ENCODE assay signal across 23 cellular contexts in the genomic region with DNA sequence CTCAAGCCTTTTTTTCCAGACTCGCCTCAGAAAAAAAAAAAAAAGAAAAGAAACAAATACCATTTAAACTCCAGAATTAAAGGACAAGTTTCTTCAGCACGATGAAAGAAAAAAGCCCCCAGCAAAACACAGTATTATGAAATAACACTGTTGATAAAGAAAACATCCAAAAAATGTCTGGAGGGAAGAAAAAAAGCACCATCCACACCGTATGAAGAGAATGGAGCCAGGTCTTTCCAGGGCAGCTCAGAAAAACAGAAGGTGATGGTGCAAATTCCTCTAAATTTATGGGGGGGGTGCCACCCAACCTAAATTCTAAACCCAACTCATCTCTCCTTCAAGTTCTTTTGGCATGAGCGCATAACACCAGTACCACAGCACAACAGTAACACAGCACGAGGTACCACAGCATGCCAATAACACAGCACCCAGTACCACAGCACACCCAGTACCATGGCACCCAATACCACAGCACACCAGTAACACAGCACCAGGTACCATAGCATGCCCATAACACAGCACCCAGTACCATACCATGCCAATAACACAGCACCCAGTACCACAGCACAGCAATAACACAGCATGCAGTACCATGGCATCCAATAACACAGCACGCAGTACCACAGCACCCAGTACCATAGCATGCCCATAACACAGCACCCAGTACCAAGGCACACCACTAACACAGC. TPM values are rescaled to one million over a fixed set of nuclear protein-coding genes. Genes with fewer than 3 reads are reported as not detected.
DNase-seq lines count a peak whose midpoint lies in the region; ATAC-seq, FAIRE-seq and TF ChIP-seq lines count a peak whose summit lies in the region.
"Had no signal": no experiment of that assay in that cellular context is flagged by ENCODE, and none has a peak within 500 bp of the region (broad histone marks: within the 10 kb centered on the region; RNA-seq: fewer than 3 reads in every experiment).

No MANE protein-coding gene starts in this region.

- no peak overlapping the region for H3K9ac ChIP-seq in K562 (ENCODE audit: insufficient read depth in 1 of 2, low read depth in 2 of 2, low read length in 2 of 2)
- H3K9ac ChIP-seq: BLaER1 treated with 17β-estradiol and CSF1 and Interleukin-3, amounts not matched to agents 10 nM and 100 nM had no signal

- in situ Hi-C loops in K562 (cut with MboI), result no loop called here

- peaks cover 97% of the 10 kb centered on the region for H3K79me2 ChIP-seq in K562 (ENCODE audit: control insufficient read depth, insufficient read depth, low read length)

- H3K9me3 ChIP-seq in K562 (replicated peaks; ENCODE audit: control insufficient read depth, insufficient read depth, low read depth, low read length), result no peaks in the 10 kb centered on the region
- H3K9me3 ChIP-seq in testis, result no peaks in the 10 kb centered on the region
- H3K9me3 ChIP-seq: BLaER1 treated with 17β-estradiol and CSF1 and Interleukin-3, amounts not matched to agents 10 nM and 100 nM had no signal

- H3K36me3 Mint-ChIP-seq in natural killer cell (no peaks in the 10 kb centered on the region), immature natural killer cell (peaks cover 5 to 8% (median 7%) of the 10 kb centered on the region in 3 donors), HFFc6 (ENCODE audit: low read depth) (no peaks in the 10 kb centered on the region)
- H3K36me3 Mint-ChIP-seq in natural killer cell treated with Interleukin-12 subunit alpha and Interleukin-12 subunit beta and Interleukin-15 and Interleukin-18, amount 100 ng/mL, for 72 hours, result no peaks in the 10 kb centered on the region

- peaks cover 35% of the 10 kb centered on the region for H4K20me1 ChIP-seq in K562 (replicated peaks; ENCODE audit: control insufficient read depth, insufficient read depth, low read length)

- peaks cover 73 to 76% of the 10 kb centered on the region in 2 donors for H3K4me1 Mint-ChIP-seq in natural killer cell
- H3K4me1 Mint-ChIP-seq in natural killer cell treated with Interleukin-12 subunit alpha and Interleukin-12 subunit beta and Interleukin-15 and Interleukin-18, amount 100 ng/mL, for 72 hours (ENCODE audit: low read depth in 2 of 2), result peaks cover 54 to 59% of the 10 kb centered on the region in 2 donors
- peaks cover 90 to 97% of the 10 kb centered on the region in 2 donors for H3K4me1 Mint-ChIP-seq in immature natural killer cell
- peaks cover 43% of the 10 kb centered on the region for H3K4me1 Mint-ChIP-seq in HFFc6 (ENCODE audit: low read depth)

- FAIRE-seq in K562 (lab: Jason Lieb, UNC), result no peak
- FAIRE-seq: A204.1, GM12878, GM18507 had no signal

- H3K9me1 ChIP-seq in K562 (ENCODE audit: control insufficient read depth, insufficient read depth, low read length), result peaks cover 5% of the 10 kb centered on the region

- no peak for TF ChIP-seq CTCF in natural killer cell (IDR thresholded peaks at IDR 0.05)
- TF ChIP-seq CTCF in K562 (IDR thresholded peaks at IDR 0.05 in 2 of 3, conservative IDR thresholded peaks at IDR 0.05 in 1 of 3; ENCODE audit: insufficient read depth in 2 of 3, low read depth in 1 of 3, low read length in 3 of 3), result no peak
- no peak for TF ChIP-seq CTCF in HFFc6 (IDR thresholded peaks at IDR 0.05)
- TF ChIP-seq CTCF in testis (IDR thresholded peaks at IDR 0.05), result no peak

- peak overlapping the region; percentile 55 for H3K4me3 Mint-ChIP-seq in natural killer cell
- H3K4me3 Mint-ChIP-seq in natural killer cell treated with Interleukin-12 subunit alpha and Interleukin-12 subunit beta and Interleukin-15 and Interleukin-18, amount 100 ng/mL, for 72 hours, result no peak overlapping the region
- peak overlapping the region in 3 of 5 donors; percentile 18 to 54 (median 48) for H3K4me3 Mint-ChIP-seq in immature natural killer cell
- no peak overlapping the region for H3K4me3 Mint-ChIP-seq in HFFc6
- H3K4me3 Mint-ChIP-seq: GM23338 had no signal

- H3K4me1 ChIP-seq in K562 (replicated peaks in 1 of 2; ENCODE audit: control insufficient read depth in 2 of 2, insufficient read depth in 2 of 2, low read length in 2 of 2), result peaks cover 34 to 36% of the 10 kb centered on the region in 2 experiments
- H3K4me1 ChIP-seq in testis, result peaks cover 5% of the 10 kb centered on the region

- H3K4me2 ChIP-seq in K562 (ENCODE audit: insufficient read depth, low read length), result no peak overlapping the region
- H3K4me2 ChIP-seq: BLaER1 treated with 17β-estradiol and CSF1 and Interleukin-3, amounts not matched to agents 10 nM and 100 nM; GM23338 had no signal

- DNase-seq in natural killer cell (no peak), K562 (ENCODE audit: extremely low read depth in 1 of 4, low spot score in 3 of 4) (no peak), immature natural killer cell (no peak), HFFc6 (no peak), testis (no peak)
- no peak for DNase-seq in natural killer cell treated with Interleukin-12 subunit alpha and Interleukin-12 subunit beta and Interleukin-15 and Interleukin-18, amount 100 ng/mL, for 72 hours (ENCODE audit: low spot score)
- no peak for DNase-seq in activated CD4-positive, alpha-beta T cell treated with anti-CD3 and anti-CD28 coated beads, Interleukin-2, amount 50 U/mL, for 4 hours
- DNase-seq: CD8-positive, alpha-beta memory T cell; DMS79 treated with DMSO at 0.1 percent for 48 hours; GDM1; Kasumi-1; MM.1S; NCI-H1092 treated with DMSO at 0.1 percent for 48 hours; NCI-H1694 treated with DMSO at 0.1 percent for 48 hours; NCI-H2107; NCI-H526 treated with DMSO at 0.1 percent for 48 hours; SIG-M5 had no signal

- H3K27me3 ChIP-seq in K562 (ENCODE audit: control insufficient read depth in 2 of 2, insufficient read depth in 2 of 2, low read length in 2 of 2) (no peaks in the 10 kb centered on the region), testis (no peaks in the 10 kb centered on the region)
- H3K27me3 ChIP-seq: BLaER1 treated with 17β-estradiol and CSF1 and Interleukin-3, amounts not matched to agents 10 nM and 100 nM had no signal

- H3K27me3 Mint-ChIP-seq in natural killer cell (ENCODE audit: low read depth in 2 of 2), result no peaks in the 10 kb centered on the region
- no peaks in the 10 kb centered on the region for H3K27me3 Mint-ChIP-seq in natural killer cell treated with Interleukin-12 subunit alpha and Interleukin-12 subunit beta and Interleukin-15 and Interleukin-18, amount 100 ng/mL, for 72 hours
- peaks cover 18 to 38% (median 23%) of the 10 kb centered on the region in 3 donors for H3K27me3 Mint-ChIP-seq in immature natural killer cell (ENCODE audit: low read depth in 3 of 3)
- H3K27me3 Mint-ChIP-seq in HFFc6 (ENCODE audit: insufficient read depth), result peaks cover 5% of the 10 kb centered on the region; the same call in 1 of the 2 replicates
- H3K27me3 Mint-ChIP-seq: CD8-positive, alpha-beta memory T cell had no signal

- POLR2A ChIA-PET in K562 (lab: Yijun Ruan, JAX), result no interaction called here

- CTCF ChIA-PET in K562 (lab: Yijun Ruan, JAX; ENCODE audit: low intra/inter-chr PET ratio), result no interaction called here

- ATAC-seq in natural killer cell, result no peak
- ATAC-seq in natural killer cell treated with Interleukin-12 subunit alpha and Interleukin-12 subunit beta and Interleukin-15 and Interleukin-18, amount 100 ng/mL, for 72 hours, result no peak
- no peak for ATAC-seq in K562
- ATAC-seq: GM12878, GM23338 had no signal

- H3K36me3 ChIP-seq in K562 (ENCODE audit: control insufficient read depth, insufficient read depth, low read length) (peaks cover 9% of the 10 kb centered on the region; the same call in 1 of the 3 replicates), testis (ENCODE audit: low read depth, missing control alignments) (no peaks in the 10 kb centered on the region)

- H3K27ac ChIP-seq in K562 (ENCODE audit: extremely low read depth, low read depth, low read length) (no peak overlapping the region; the same call in 2 of the 3 replicates), testis (no peak overlapping the region)
- H3K27ac ChIP-seq: BLaER1 treated with 17β-estradiol and CSF1 and Interleukin-3, amounts not matched to agents 10 nM and 100 nM had no signal

- no peak for TF ChIP-seq POLR2A in K562 (conservative IDR thresholded peaks at IDR 0.05)
- no peak for TF ChIP-seq POLR2A in testis (IDR thresholded peaks at IDR 0.05)

- no peak for TF ChIP-seq EP300 in K562 (IDR thresholded peaks at IDR 0.05; ENCODE audit: low read length)

- no peak overlapping the region for H2AFZ ChIP-seq in K562 (ENCODE audit: low read depth, low read length)
- H2AFZ ChIP-seq: GM23338 had no signal

- H3K9me3 Mint-ChIP-seq in natural killer cell, result no peaks in the 10 kb centered on the region
- no peaks in the 10 kb centered on the region for H3K9me3 Mint-ChIP-seq in natural killer cell treated with Interleukin-12 subunit alpha and Interleukin-12 subunit beta and Interleukin-15 and Interleukin-18, amount 100 ng/mL, for 72 hours
- H3K9me3 Mint-ChIP-seq in immature natural killer cell, result no peaks in the 10 kb centered on the region
- no peaks in the 10 kb centered on the region for H3K9me3 Mint-ChIP-seq in HFFc6
- H3K9me3 Mint-ChIP-seq: CD8-positive, alpha-beta memory T cell had no signal

- intact Hi-C loops in natural killer cell (cut with micrococcal nuclease), result no loop called here
- intact Hi-C loops in K562 (cut with micrococcal nuclease), result no loop called here
- intact Hi-C loops in testis (cut with DNase I; ENCODE audit: low total_unique reads), result no loop called here

- no TSS peak for BruUV-seq in K562 (replicated peaks; lab: Mats Ljungman, UMichigan)

- WGBS in K562 (ENCODE audit: insufficient coverage, low coverage, missing lambda C conversion rate), result 68% methylated on average over 5 of the region's 6 CpGs
- 66 to 73% methylated on average over 6 of the region's 6 CpGs for WGBS in testis, 2 donors

- TF ChIP-seq RAD21 in K562 (CRISPR knock-in tag; conservative IDR thresholded peaks at IDR 0.05 in 1 of 2, IDR thresholded peaks at IDR 0.05 in 1 of 2), result no peak

- H3K27ac Mint-ChIP-seq in natural killer cell, result peak overlapping the region; percentile 85 to 89
- H3K27ac Mint-ChIP-seq in natural killer cell treated with Interleukin-12 subunit alpha and Interleukin-12 subunit beta and Interleukin-15 and Interleukin-18, amount 100 ng/mL, for 72 hours, result no peak overlapping the region
- H3K27ac Mint-ChIP-seq in immature natural killer cell, result peak overlapping the region; percentile 68 to 98 (median 96)
- H3K27ac Mint-ChIP-seq in HFFc6, result no peak overlapping the region
- H3K27ac Mint-ChIP-seq: GM23338 had no signal

- H3K4me3 ChIP-seq in K562 (no peak overlapping the region), testis (no peak overlapping the region)
- H3K4me3 ChIP-seq: BLaER1 treated with 17β-estradiol and CSF1 and Interleukin-3, amounts not matched to agents 10 nM and 100 nM; GM12878; GM23338 had no signal

RNA-seq across cellular contexts. Expression of gene AXIN1, which starts 19.0 kb away (rescaled TPM):
- total RNA-seq in natural killer cell (100 to 1,000 TPM; 100 to 122 (median 106) TPM), K562 (2014; rRNA removed) (53.9 and 65.3 TPM in 2 replicates), K562 (2014; rRNA removed; fragmentation: Illumina TruSeq; extraction: Trizol) (13.1 and 16.0 TPM in 2 replicates), K562 (2015; rRNA removed; fragmentation: Illumina TruSeq; extraction: Trizol) (28.1 and 28.6 TPM in 2 replicates), K562 (2021) (49.9 and 58.0 TPM in 2 replicates), testis (10 to 100 TPM; 30.6 to 32.0 TPM)
- 10 to 100 TPM; 20.1 to 29.1 TPM for total RNA-seq in natural killer cell treated with Interleukin-12 subunit alpha and Interleukin-12 subunit beta and Interleukin-15 and Interleukin-18, amount 100 ng/mL, for 72 hours
- total RNA-seq in K562 (2011; cell fraction: chromatin; rRNA removed; ENCODE audit: low replicate concordance), result 41.5 and 88.6 TPM in 2 replicates
- 39.7 and 42.5 TPM in 2 replicates for total RNA-seq in K562 (2011; cell fraction: nucleolus; rRNA removed)
- 23.8 and 31.0 TPM in 2 replicates for total RNA-seq in K562 (2011; cell fraction: nucleoplasm; rRNA removed)
- polyA plus RNA-seq in K562 (2011; rRNA removed) (7.4 and 13.0 TPM in 2 replicates), K562 (2014; fragmentation: Illumina TruSeq; extraction: Trizol) (25.9 and 36.3 TPM in 2 replicates), K562 (2014; fragmentation: Nextera tagmentation; extraction: Ambion mirVana) (under 1 TPM; 0.42 to 0.77 TPM), K562 (2014; rRNA removed) (36.8 and 40.5 TPM in 2 replicates), immature natural killer cell (10 to 100 TPM in 1 of 3 donors, 1 to 10 TPM in 2; 1.9 to 12.5 (median 5.2) TPM), testis (ENCODE audit: insufficient read depth, low read depth, low replicate concordance) (19.4 TPM)
- polyA plus RNA-seq in K562 (2011; cell fraction: cytosol; rRNA removed), result 13.6 and 26.9 TPM in 2 replicates
- polyA plus RNA-seq in K562 (2011; cell fraction: nucleus; rRNA removed), result 20.6 and 36.7 TPM in 2 replicates
- polyA plus RNA-seq in K562 (2012), result 26.0 and 33.9 TPM in 2 replicates
- 9.0 and 13.1 TPM in 2 replicates for polyA minus RNA-seq in K562 (2011; rRNA and poly(A)+ RNA removed)
- 16.1 and 34.2 TPM in 2 replicates for polyA minus RNA-seq in K562 (2011; cell fraction: cytosol; rRNA and poly(A)+ RNA removed)
- 14.3 and 14.4 TPM in 2 replicates for polyA minus RNA-seq in K562 (2011; cell fraction: nucleus; rRNA and poly(A)+ RNA removed)
- total RNA-seq in HFFc6 (2021; fragmentation: NEBNext Ultra II Directional; extraction: Animal tissue kit (Norgen Biotek cat#: 25700)), result 10 to 100 TPM; 13.6 to 16.7 (median 14.7) TPM

RNA-seq across cellular contexts. Expression of gene MRPL28, which starts 36.8 kb away (rescaled TPM):
- total RNA-seq in natural killer cell, result 10 to 100 TPM; 33.9 to 38.9 (median 37.5) TPM
- total RNA-seq in natural killer cell treated with Interleukin-12 subunit alpha and Interleukin-12 subunit beta and Interleukin-15 and Interleukin-18, amount 100 ng/mL, for 72 hours, result 10 to 100 TPM; 80.6 to 98.6 TPM
- total RNA-seq in K562 (2011; cell fraction: chromatin; rRNA removed; ENCODE audit: low replicate concordance), result 23.4 and 64.3 TPM in 2 replicates
- 75.9 and 80.4 TPM in 2 replicates for total RNA-seq in K562 (2011; cell fraction: nucleolus; rRNA removed)
- total RNA-seq in K562 (2011; cell fraction: nucleoplasm; rRNA removed), result 40.5 and 50.3 TPM in 2 replicates
- 323 and 344 TPM in 2 replicates for total RNA-seq in K562 (2014; rRNA removed)
- 54.8 and 63.1 TPM in 2 replicates for total RNA-seq in K562 (2014; rRNA removed; fragmentation: Illumina TruSeq; extraction: Trizol)
- 157 and 167 TPM in 2 replicates for total RNA-seq in K562 (2015; rRNA removed; fragmentation: Illumina TruSeq; extraction: Trizol)
- total RNA-seq in K562 (2021), result 175 and 183 TPM in 2 replicates
- 152 and 181 TPM in 2 replicates for polyA plus RNA-seq in K562 (2011; rRNA removed)
- 215 and 452 TPM in 2 replicates for polyA plus RNA-seq in K562 (2011; cell fraction: cytosol; rRNA removed)
- 114 and 165 TPM in 2 replicates for polyA plus RNA-seq in K562 (2011; cell fraction: nucleus; rRNA removed)
- 108 and 172 TPM in 2 replicates for polyA plus RNA-seq in K562 (2012)
- 219 and 232 TPM in 2 replicates for polyA plus RNA-seq in K562 (2014; fragmentation: Illumina TruSeq; extraction: Trizol)
- 10 to 100 TPM in 1 of 2 experiments, 1 to 10 TPM in 1; 2.5 to 22.9 TPM for polyA plus RNA-seq in K562 (2014; fragmentation: Nextera tagmentation; extraction: Ambion mirVana)
- polyA plus RNA-seq in K562 (2014; rRNA removed), result 306 and 314 TPM in 2 replicates
- polyA minus RNA-seq in K562 (2011; rRNA and poly(A)+ RNA removed), result 49.7 and 74.3 TPM in 2 replicates
- polyA minus RNA-seq in K562 (2011; cell fraction: cytosol; rRNA and poly(A)+ RNA removed), result 48.1 and 65.9 TPM in 2 replicates
- polyA minus RNA-seq in K562 (2011; cell fraction: nucleus; rRNA and poly(A)+ RNA removed), result 23.4 and 31.5 TPM in 2 replicates
- 100 to 1,000 TPM in 2 of 3 donors, 10 to 100 TPM in 1; 98.6 to 139 (median 106) TPM for polyA plus RNA-seq in immature natural killer cell
- 100 to 1,000 TPM; 105 to 131 (median 129) TPM for total RNA-seq in HFFc6 (2021; fragmentation: NEBNext Ultra II Directional; extraction: Animal tissue kit (Norgen Biotek cat#: 25700))
- 100 to 1,000 TPM; 108 to 119 TPM for total RNA-seq in testis
- 161 TPM for polyA plus RNA-seq in testis (ENCODE audit: insufficient read depth, low read depth, low replicate concordance)

RNA-seq across cellular contexts. Expression of gene PGAP6, which starts 48.2 kb away (rescaled TPM):
- total RNA-seq in natural killer cell (10 to 100 TPM; 48.0 to 66.7 (median 54.2) TPM), K562 (2014; rRNA removed) (43.4 and 66.6 TPM in 2 replicates), K562 (2014; rRNA removed; fragmentation: Illumina TruSeq; extraction: Trizol) (3.8 and 8.9 TPM in 2 replicates), K562 (2015; rRNA removed; fragmentation: Illumina TruSeq; extraction: Trizol) (35.9 and 39.3 TPM in 2 replicates), K562 (2021) (49.8 and 50.2 TPM in 2 replicates), testis (100 to 1,000 TPM; 261 to 265 TPM)
- 10 to 100 TPM; 39.4 to 46.8 TPM for total RNA-seq in natural killer cell treated with Interleukin-12 subunit alpha and Interleukin-12 subunit beta and Interleukin-15 and Interleukin-18, amount 100 ng/mL, for 72 hours
- total RNA-seq in K562 (2011; cell fraction: chromatin; rRNA removed; ENCODE audit: low replicate concordance), result 56.2 and 231 TPM in 2 replicates
- 229 and 238 TPM in 2 replicates for total RNA-seq in K562 (2011; cell fraction: nucleolus; rRNA removed)
- total RNA-seq in K562 (2011; cell fraction: nucleoplasm; rRNA removed), result 112 and 118 TPM in 2 replicates
- polyA plus RNA-seq in K562 (2011; rRNA removed) (41.7 and 73.2 TPM in 2 replicates), K562 (2014; fragmentation: Illumina TruSeq; extraction: Trizol) (20.0 and 53.1 TPM in 2 replicates), K562 (2014; fragmentation: Nextera tagmentation; extraction: Ambion mirVana) (1 to 10 TPM in 1 of 2 experiments, under 1 TPM in 1; 0.45 to 1.3 TPM), K562 (2014; rRNA removed) (46.2 and 50.1 TPM in 2 replicates), immature natural killer cell (10 to 100 TPM; 16.0 to 35.9 (median 23.7) TPM), testis (ENCODE audit: insufficient read depth, low read depth, low replicate concordance) (121 TPM)
- polyA plus RNA-seq in K562 (2011; cell fraction: cytosol; rRNA removed), result 113 and 177 TPM in 2 replicates
- 157 and 271 TPM in 2 replicates for polyA plus RNA-seq in K562 (2011; cell fraction: nucleus; rRNA removed)
- polyA plus RNA-seq in K562 (2012), result 62.5 and 85.8 TPM in 2 replicates
- polyA minus RNA-seq in K562 (2011; rRNA and poly(A)+ RNA removed), result 25.0 and 47.0 TPM in 2 replicates
- polyA minus RNA-seq in K562 (2011; cell fraction: cytosol; rRNA and poly(A)+ RNA removed), result 43.0 and 54.1 TPM in 2 replicates
- 40.1 and 42.9 TPM in 2 replicates for polyA minus RNA-seq in K562 (2011; cell fraction: nucleus; rRNA and poly(A)+ RNA removed)
- total RNA-seq in HFFc6 (2021; fragmentation: NEBNext Ultra II Directional; extraction: Animal tissue kit (Norgen Biotek cat#: 25700)), result 10 to 100 TPM; 50.6 to 69.7 (median 59.7) TPM

RNA-seq across cellular contexts. Expression of gene PDIA2, which starts 50.6 kb away (rescaled TPM):
- total RNA-seq in natural killer cell, result not detected
- not detected for total RNA-seq in natural killer cell treated with Interleukin-12 subunit alpha and Interleukin-12 subunit beta and Interleukin-15 and Interleukin-18, amount 100 ng/mL, for 72 hours
- total RNA-seq in K562 (2011; cell fraction: chromatin; rRNA removed; ENCODE audit: low replicate concordance), result 5.5 and 10.4 TPM in 2 replicates
- 5.5 and 6.5 TPM in 2 replicates for total RNA-seq in K562 (2011; cell fraction: nucleolus; rRNA removed)
- total RNA-seq in K562 (2011; cell fraction: nucleoplasm; rRNA removed), result 4.2 and 4.3 TPM in 2 replicates
- total RNA-seq in K562 (2014; rRNA removed), result 0.20 and 0.23 TPM in 2 replicates
- not detected in 2 replicates for total RNA-seq in K562 (2014; rRNA removed; fragmentation: Illumina TruSeq; extraction: Trizol)
- total RNA-seq in K562 (2015; rRNA removed; fragmentation: Illumina TruSeq; extraction: Trizol), result not detected in 2 replicates
- 0.58 and 0.67 TPM in 2 replicates for total RNA-seq in K562 (2021)
- polyA plus RNA-seq in K562 (2011; rRNA removed), result 0.92 and 1.0 TPM in 2 replicates
- polyA plus RNA-seq in K562 (2011; cell fraction: cytosol; rRNA removed), result 0.19 and 0.66 TPM in 2 replicates
- polyA plus RNA-seq in K562 (2011; cell fraction: nucleus; rRNA removed), result 9.1 and 13.2 TPM in 2 replicates
- polyA plus RNA-seq in K562 (2012), result 0.17 and 0.33 TPM in 2 replicates
- 0.13 and 0.19 TPM in 2 replicates for polyA plus RNA-seq in K562 (2014; fragmentation: Illumina TruSeq; extraction: Trizol)
- not detected for polyA plus RNA-seq in K562 (2014; fragmentation: Nextera tagmentation; extraction: Ambion mirVana)
- polyA plus RNA-seq in K562 (2014; rRNA removed), result 0.18 and 0.23 TPM in 2 replicates
- 0.15 TPM in 1 of 2 replicates, not detected in the other for polyA minus RNA-seq in K562 (2011; rRNA and poly(A)+ RNA removed)
- not detected in 2 replicates for polyA minus RNA-seq in K562 (2011; cell fraction: cytosol; rRNA and poly(A)+ RNA removed)
- 0.81 and 1.2 TPM in 2 replicates for polyA minus RNA-seq in K562 (2011; cell fraction: nucleus; rRNA and poly(A)+ RNA removed)
- not detected for polyA plus RNA-seq in immature natural killer cell
- total RNA-seq in HFFc6 (2021; fragmentation: NEBNext Ultra II Directional; extraction: Animal tissue kit (Norgen Biotek cat#: 25700)), result not detected
- 1 to 10 TPM; 2.6 to 5.3 TPM for total RNA-seq in testis
- 1.2 TPM for polyA plus RNA-seq in testis (ENCODE audit: insufficient read depth, low read depth, low replicate concordance)
- total RNA-seq: CD8-positive, alpha-beta memory T cell had no signal
- polyA plus RNA-seq: CD8-positive, alpha-beta memory T cell had no signal

RNA-seq across cellular contexts. Expression of gene ARHGDIG, which starts 53.2 kb away (rescaled TPM):
- 1 to 10 TPM in 1 of 3 donors, under 1 TPM in 1, not detected in 1; 0.49 to 1.4 TPM for total RNA-seq in natural killer cell
- total RNA-seq in natural killer cell treated with Interleukin-12 subunit alpha and Interleukin-12 subunit beta and Interleukin-15 and Interleukin-18, amount 100 ng/mL, for 72 hours, result not detected
- 2.2 and 9.2 TPM in 2 replicates for total RNA-seq in K562 (2011; cell fraction: chromatin; rRNA removed; ENCODE audit: low replicate concordance)
- 6.4 and 8.8 TPM in 2 replicates for total RNA-seq in K562 (2011; cell fraction: nucleolus; rRNA removed)
- 4.1 and 5.6 TPM in 2 replicates for total RNA-seq in K562 (2011; cell fraction: nucleoplasm; rRNA removed)
- 0.64 and 2.2 TPM in 2 replicates for total RNA-seq in K562 (2014; rRNA removed)
- 0.36 and 0.41 TPM in 2 replicates for total RNA-seq in K562 (2014; rRNA removed; fragmentation: Illumina TruSeq; extraction: Trizol)
- total RNA-seq in K562 (2015; rRNA removed; fragmentation: Illumina TruSeq; extraction: Trizol), result 0.19 and 0.40 TPM in 2 replicates
- total RNA-seq in K562 (2021), result 0.69 and 1.6 TPM in 2 replicates
- polyA plus RNA-seq in K562 (2011; rRNA removed), result 2.0 and 2.5 TPM in 2 replicates
- polyA plus RNA-seq in K562 (2011; cell fraction: cytosol; rRNA removed), result 3.0 and 6.0 TPM in 2 replicates
- 9.6 and 15.6 TPM in 2 replicates for polyA plus RNA-seq in K562 (2011; cell fraction: nucleus; rRNA removed)
- polyA plus RNA-seq in K562 (2012), result 0.71 and 0.74 TPM in 2 replicates
- polyA plus RNA-seq in K562 (2014; fragmentation: Illumina TruSeq; extraction: Trizol), result 0.37 and 0.84 TPM in 2 replicates
- polyA plus RNA-seq in K562 (2014; fragmentation: Nextera tagmentation; extraction: Ambion mirVana), result not detected
- 0.86 and 1.8 TPM in 2 replicates for polyA plus RNA-seq in K562 (2014; rRNA removed)
- polyA minus RNA-seq in K562 (2011; rRNA and poly(A)+ RNA removed), result 0.18 and 0.46 TPM in 2 replicates
- polyA minus RNA-seq in K562 (2011; cell fraction: cytosol; rRNA and poly(A)+ RNA removed), result 0.95 and 1.5 TPM in 2 replicates
- polyA minus RNA-seq in K562 (2011; cell fraction: nucleus; rRNA and poly(A)+ RNA removed), result 0.78 and 1.6 TPM in 2 replicates
- not detected for polyA plus RNA-seq in immature natural killer cell
- not detected for total RNA-seq in HFFc6 (2021; fragmentation: NEBNext Ultra II Directional; extraction: Animal tissue kit (Norgen Biotek cat#: 25700))
- total RNA-seq in testis, result 1 to 10 TPM; 6.6 to 7.7 TPM
- polyA plus RNA-seq in testis (ENCODE audit: insufficient read depth, low read depth, low replicate concordance), result 2.9 TPM
- total RNA-seq: CD8-positive, alpha-beta memory T cell; GM12878; RPMI7951 had no signal
- polyA plus RNA-seq: CD8-positive, alpha-beta memory T cell; GM12878 had no signal

Comparison
In these comparisons a context has a peak if more than half of its experiments do, and no peak if none do; other contexts are left out.
1. H3K27ac Mint-ChIP-seq: peak in natural killer cell (2 of 2) and immature natural killer cell (6 of 6); none in natural killer cell treated with Interleukin-12 subunit alpha and Interleukin-12 subunit beta and Interleukin-15 and Interleukin-18, amount 100 ng/mL, for 72 hours (0 of 2) and HFFc6 (single experiment).
2. H3K4me3 Mint-ChIP-seq: peak in natural killer cell (single experiment) and immature natural killer cell (3 of 5); none in natural killer cell treated with Interleukin-12 subunit alpha and Interleukin-12 subunit beta and Interleukin-15 and Interleukin-18, amount 100 ng/mL, for 72 hours (single experiment) and HFFc6 (single experiment).